1 cellular context compared by ENCODE assay signal in genomic region chr10:4262870-4263269, GRCh38.
TF ChIP-seq lines count a peak whose summit lies in the region.

No MANE protein-coding gene starts in this region.

TF ChIP-seq in HEK293, 187 proteins besides CTCF, POLR2A, EP300 and RAD21 (continued from another document):
- TF ChIP-seq, protein P1, sequence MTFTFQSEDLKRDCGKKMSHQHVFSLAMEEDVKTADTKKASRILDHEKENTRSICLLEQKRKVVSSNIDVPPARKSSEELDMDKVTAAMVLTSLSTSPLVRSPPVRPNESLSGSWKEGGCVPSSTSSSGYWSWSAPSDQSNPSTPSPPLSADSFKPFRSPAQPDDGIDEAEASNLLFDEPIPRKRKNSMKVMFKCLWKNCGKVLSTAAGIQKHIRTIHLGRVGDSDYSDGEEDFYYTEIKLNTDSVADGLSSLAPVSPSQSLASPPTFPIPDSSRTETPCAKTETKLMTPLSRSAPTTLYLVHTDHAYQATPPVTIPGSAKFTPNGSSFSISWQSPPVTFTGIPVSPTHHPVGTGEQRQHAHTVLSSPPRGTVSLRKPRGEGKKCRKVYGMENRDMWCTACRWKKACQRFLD (tag by site-specific recombination; IDR thresholded peaks at IDR 0.05) = no peak
TF ChIP-seq in HEK293: peak in this region for 1.
